In genomic region chr11:67238894-67239794, GRCh38 we compare ENCODE assay signal across 8 cellular contexts. TPM values are rescaled to one million over a fixed set of nuclear protein-coding genes. Genes with fewer than 3 reads are reported as not detected.
DNase-seq lines count a peak whose midpoint lies in the region; TF ChIP-seq lines count a peak whose summit lies in the region.

No MANE protein-coding gene starts in this region.

- peaks cover 2 to 16% (median 10%) of the 10 kb centered on the region in 3 donors for H3K36me3 ChIP-seq in skeletal muscle tissue (ENCODE audit: control insufficient read depth in 3 of 3, insufficient read depth in 3 of 3, low read length in 3 of 3)

- no peaks in the 10 kb centered on the region for H3K9me3 ChIP-seq in skeletal muscle tissue (ENCODE audit: control insufficient read depth in 3 of 3, low read length in 3 of 3)

- H3K9me3 Mint-ChIP-seq in activated CD4-positive, alpha-beta T cell treated with anti-CD3 and anti-CD28 coated beads, Interleukin-2, amount 10 ng/mL, durations not matched to agents 24 days and 14 days, result no peaks in the 10 kb centered on the region
- peaks cover 12% of the 10 kb centered on the region for H3K9me3 Mint-ChIP-seq in glutamatergic neuron (ENCODE audit: unreplicated experiment)

- peak; percentile 68 for DNase-seq in activated CD4-positive, alpha-beta T cell treated with anti-CD3 and anti-CD28 coated beads, Interleukin-2, amount 10 ng/mL, durations not matched to agents 24 days and 14 days
- DNase-seq in activated CD4-positive, alpha-beta T cell treated with anti-CD3 and anti-CD28 coated beads for 1 hour, result no peak
- no peak for DNase-seq in glutamatergic neuron
- DNase-seq in stimulated activated CD4-positive, alpha-beta T cell treated with anti-CD3 and anti-CD28 coated beads, Interleukin-4, amount 100 ng/mL, for 24 hours, result no peak
- no peak for DNase-seq in NCI-H1930 (lab: John Stamatoyannopoulos, UW)
- no peak for DNase-seq in NK-92 (lab: John Stamatoyannopoulos, UW; ENCODE audit: unreplicated experiment)

- H3K27ac ChIP-seq in skeletal muscle tissue (ENCODE audit: low read depth, low read length), result peak overlapping the region; percentile 92

- intact Hi-C loops in activated CD4-positive, alpha-beta T cell treated with anti-CD3 and anti-CD28 coated beads, Interleukin-2, amount 10 ng/mL, durations not matched to agents 24 days and 14 days (cut with micrococcal nuclease), result no loop called here

- no peaks in the 10 kb centered on the region for H3K27me3 ChIP-seq in skeletal muscle tissue (ENCODE audit: control insufficient read depth in 3 of 3, insufficient read depth in 3 of 3, low read length in 3 of 3)

- H3K27me3 Mint-ChIP-seq in activated CD4-positive, alpha-beta T cell treated with anti-CD3 and anti-CD28 coated beads, Interleukin-2, amount 10 ng/mL, durations not matched to agents 24 days and 14 days, result no peaks in the 10 kb centered on the region
- peaks cover 2% of the 10 kb centered on the region for H3K27me3 Mint-ChIP-seq in glutamatergic neuron (ENCODE audit: unreplicated experiment)

- peaks cover 30 to 44% (median 37%) of the 10 kb centered on the region in 3 donors for H3K4me1 ChIP-seq in skeletal muscle tissue (ENCODE audit: control insufficient read depth in 3 of 3, insufficient read depth in 3 of 3, low read length in 3 of 3)

- no peak for TF ChIP-seq CTCF in WI38 (IDR thresholded peaks at IDR 0.05; ENCODE audit: low read depth, low read length)
- no peak for TF ChIP-seq CTCF in glutamatergic neuron (IDR thresholded peaks at IDR 0.05; ENCODE audit: partially characterized antibody, unreplicated experiment)

- peaks cover 43% of the 10 kb centered on the region for H3K36me3 Mint-ChIP-seq in activated CD4-positive, alpha-beta T cell treated with anti-CD3 and anti-CD28 coated beads, Interleukin-2, amount 10 ng/mL, durations not matched to agents 24 days and 14 days (ENCODE audit: low read depth)
- H3K36me3 Mint-ChIP-seq in glutamatergic neuron (ENCODE audit: unreplicated experiment), result no peaks in the 10 kb centered on the region

- H3K27ac Mint-ChIP-seq in activated CD4-positive, alpha-beta T cell treated with anti-CD3 and anti-CD28 coated beads, Interleukin-2, amount 10 ng/mL, durations not matched to agents 24 days and 14 days, result peak overlapping the region; percentile 86
- H3K27ac Mint-ChIP-seq in glutamatergic neuron (ENCODE audit: unreplicated experiment), result peak overlapping the region; percentile 72

- peak overlapping the region; percentile 100 for H3K4me3 Mint-ChIP-seq in activated CD4-positive, alpha-beta T cell treated with anti-CD3 and anti-CD28 coated beads, Interleukin-2, amount 10 ng/mL, durations not matched to agents 24 days and 14 days
- peak overlapping the region; percentile 94 for H3K4me3 Mint-ChIP-seq in glutamatergic neuron (ENCODE audit: unreplicated experiment)

- peak overlapping the region; percentile 73 to 95 (median 75) for H3K9ac ChIP-seq in skeletal muscle tissue (ENCODE audit: low read depth in 1 of 3, low read length in 3 of 3)

- peaks cover 45% of the 10 kb centered on the region for H3K4me1 Mint-ChIP-seq in activated CD4-positive, alpha-beta T cell treated with anti-CD3 and anti-CD28 coated beads, Interleukin-2, amount 10 ng/mL, durations not matched to agents 24 days and 14 days
- peaks cover 23% of the 10 kb centered on the region for H3K4me1 Mint-ChIP-seq in glutamatergic neuron (ENCODE audit: low read depth, unreplicated experiment)

- H3K4me3 ChIP-seq in WI38 (ENCODE audit: low read depth, low read length), result peak overlapping the region; percentile 35
- peak overlapping the region; percentile 64 to 74 (median 72) for H3K4me3 ChIP-seq in skeletal muscle tissue (ENCODE audit: low read length in 3 of 3)

RNA-seq across cellular contexts. Expression of gene GRK2, which starts 27.1 kb away (rescaled TPM):
- total RNA-seq in activated CD4-positive, alpha-beta T cell treated with anti-CD3 and anti-CD28 coated beads, Interleukin-2, amount 10 ng/mL, durations not matched to agents 24 days and 14 days, result 244 and 248 TPM in 2 replicates
- total RNA-seq in glutamatergic neuron (ENCODE audit: unreplicated experiment) (52.2 TPM), skeletal muscle tissue (27.7 TPM)

RNA-seq across cellular contexts. Expression of gene ANKRD13D, which starts 50.0 kb away (rescaled TPM):
- 114 and 124 TPM in 2 replicates for total RNA-seq in activated CD4-positive, alpha-beta T cell treated with anti-CD3 and anti-CD28 coated beads, Interleukin-2, amount 10 ng/mL, durations not matched to agents 24 days and 14 days
- total RNA-seq in glutamatergic neuron (ENCODE audit: unreplicated experiment) (109 TPM), skeletal muscle tissue (12.5 TPM)
